20 cellular contexts compared by ENCODE assay signal in genomic region chr20:18436847-18437246, GRCh38. TPM values are rescaled to one million over a fixed set of nuclear protein-coding genes. Genes with fewer than 3 reads are reported as not detected.
DNase-seq lines count a peak whose midpoint lies in the region; TF ChIP-seq lines count a peak whose summit lies in the region.
"Had no signal": no experiment of that assay in that cellular context is flagged by ENCODE, and none has a peak within 500 bp of the region (broad histone marks: within the 10 kb centered on the region; RNA-seq: fewer than 3 reads in every experiment).

No MANE protein-coding gene starts in this region.

- no peak overlapping the region for H2AK5ac ChIP-seq in H9 (ENCODE audit: insufficient read length, low read length)
- H2AK5ac ChIP-seq in trophoblast cell (ENCODE audit: low read length): no peak overlapping the region

- H4K20me1 ChIP-seq in H9 (ENCODE audit: control insufficient read depth, insufficient read depth, insufficient read length): no peaks in the 10 kb centered on the region

- H3K9me3 Mint-ChIP-seq in H9: no peaks in the 10 kb centered on the region
- H3K9me3 Mint-ChIP-seq: activated CD4-positive, alpha-beta T cell treated with anti-CD3 and anti-CD28 coated beads, Interleukin-2, amount 10 ng/mL, durations not matched to agents 24 days and 14 days; stimulated activated naive CD8-positive, alpha-beta T cell treated with anti-CD3 and anti-CD28 coated beads, Interleukin-15, amount 100 ng/mL, for 72 hours had no signal

- H3T11ph ChIP-seq in H9 (ENCODE audit: low read length): no peak overlapping the region

- H4K8ac ChIP-seq in H9 (replicated peaks; ENCODE audit: insufficient read length, low read depth, low read length): no peak overlapping the region
- H4K8ac ChIP-seq in trophoblast cell (ENCODE audit: low read depth, low read length): no peak overlapping the region

- no peak overlapping the region for H3K56ac ChIP-seq in H9 (ENCODE audit: insufficient read length, low read depth, low read length)

- H2BK5ac ChIP-seq in H9 (ENCODE audit: insufficient read length, low read length) (no peak overlapping the region), trophoblast cell (ENCODE audit: low read depth, low read length, poor library complexity) (no peak overlapping the region)

- DNase-seq in AML-193 (lab: John Stamatoyannopoulos, UW) (peak; percentile 32 to 51), H9 (no peak), SIG-M5 (lab: John Stamatoyannopoulos, UW) (peak; percentile 8), dermis blood vessel endothelial cell (peak; percentile 8), NCI-H2227 treated with DMSO at 0.1 percent for 48 hours (lab: John Stamatoyannopoulos, UW) (no peak), colonic mucosa (no peak), trophoblast cell (no peak)
- no peak for DNase-seq in activated CD4-positive, alpha-beta T cell treated with anti-CD3 and anti-CD28 coated beads, Interleukin-2, amount 50 U/mL, for 1 hour
- DNase-seq: activated CD4-positive, alpha-beta T cell treated with anti-CD3 and anti-CD28 coated beads, Interleukin-2, amount 10 ng/mL, durations not matched to agents 24 days and 14 days; cortex of kidney; EL; kidney glomerular epithelial cell; NCI-H146; NCI-H524 treated with DMSO at 0.1 percent for 48 hours; Right ventricle myocardium superior; stimulated activated CD4-positive, alpha-beta T cell treated with anti-CD3 and anti-CD28 coated beads, Interleukin-4, amount 100 ng/mL, for 24 hours; stimulated activated naive CD8-positive, alpha-beta T cell treated with anti-CD3 and anti-CD28 coated beads, Interleukin-15, amount 100 ng/mL, for 72 hours; upper lobe of left lung had no signal

- H3K4me3 ChIP-seq in colonic mucosa (no peak overlapping the region), trophoblast cell (ENCODE audit: low read depth, low read length) (no peak overlapping the region)
- H3K4me3 ChIP-seq: breast epithelium, right atrium auricular region, upper lobe of left lung had no signal

- H3K23me2 ChIP-seq in H9 (ENCODE audit: insufficient read length, low read depth, low read length, poor library complexity, severe bottlenecking): no peaks in the 10 kb centered on the region

- no peak overlapping the region for H2BK20ac ChIP-seq in H9 (ENCODE audit: low read depth, low read length, poor library complexity, severe bottlenecking)

- H2AFZ ChIP-seq in H9 (ENCODE audit: low read length) (no peak overlapping the region), trophoblast cell (ENCODE audit: insufficient read depth, low read length, poor library complexity) (no peak overlapping the region)

- H3K18ac ChIP-seq in H9 (ENCODE audit: insufficient read length, low read depth, low read length) (no peak overlapping the region), trophoblast cell (ENCODE audit: low read length) (no peak overlapping the region)

- H4K12ac ChIP-seq in trophoblast cell (ENCODE audit: low read depth, low read length): no peak overlapping the region

- H3K4ac ChIP-seq in H9 (ENCODE audit: low read depth, low read length): no peak overlapping the region
- no peak overlapping the region for H3K4ac ChIP-seq in trophoblast cell (ENCODE audit: low read depth, low read length)

- H3K36me3 ChIP-seq in colonic mucosa (no peaks in the 10 kb centered on the region), trophoblast cell (ENCODE audit: control insufficient read depth in 1 of 2, insufficient read depth in 2 of 2, low read length in 2 of 2) (no peaks in the 10 kb centered on the region)
- H3K36me3 ChIP-seq: breast epithelium, right atrium auricular region, upper lobe of left lung had no signal

- no peaks in the 10 kb centered on the region for H3K27me3 ChIP-seq in H9 (ENCODE audit: insufficient read depth, low read length)
- no peaks in the 10 kb centered on the region for H3K27me3 ChIP-seq in colonic mucosa
- H3K27me3 ChIP-seq in trophoblast cell (ENCODE audit: insufficient read depth, low read length): no peaks in the 10 kb centered on the region
- H3K27me3 ChIP-seq: breast epithelium, right atrium auricular region, upper lobe of left lung had no signal

- H3K23ac ChIP-seq in H9 (ENCODE audit: insufficient read length, low read depth, low read length) (no peak overlapping the region), trophoblast cell (ENCODE audit: low read length) (no peak overlapping the region)

- H3K79me2 ChIP-seq in H9 (ENCODE audit: insufficient read depth, low read length) (no peaks in the 10 kb centered on the region), trophoblast cell (ENCODE audit: control insufficient read depth, insufficient read depth, low read length, poor library complexity) (no peaks in the 10 kb centered on the region)

- H3K4me2 ChIP-seq in H9 (ENCODE audit: insufficient read depth, insufficient read length, low read length): no peak overlapping the region
- H3K4me2 ChIP-seq in trophoblast cell (ENCODE audit: low read length): no peak overlapping the region

- peaks cover 0 to 6% of the 10 kb centered on the region in 2 experiments; a peak in 3 of 4 replicates for H3K4me1 Mint-ChIP-seq in H9
- H3K4me1 Mint-ChIP-seq: stimulated activated naive CD8-positive, alpha-beta T cell treated with anti-CD3 and anti-CD28 coated beads, Interleukin-15, amount 100 ng/mL, for 72 hours had no signal

- H2BK15ac ChIP-seq in H9 (ENCODE audit: low read depth, low read length): no peak overlapping the region

- intact Hi-C loops in colonic mucosa (cut with DNase I): no loop called here

- no peaks in the 10 kb centered on the region for H3K9me3 ChIP-seq in H9 (ENCODE audit: control insufficient read depth, low read depth, low read length)
- no peaks in the 10 kb centered on the region for H3K9me3 ChIP-seq in colonic mucosa
- H3K9me3 ChIP-seq in trophoblast cell (ENCODE audit: insufficient read depth, low read depth, low read length): no peaks in the 10 kb centered on the region
- H3K9me3 ChIP-seq: breast epithelium, right atrium auricular region, upper lobe of left lung had no signal

- no CpG with 5 or more reads among the region's 2 CpGs for WGBS in H9 (ENCODE audit: extremely low coverage, insufficient read length, low lambda C conversion rate)
- no CpG with 5 or more reads among the region's 2 CpGs for WGBS in trophoblast cell (ENCODE audit: extremely low coverage, insufficient coverage, insufficient read length)

- no peak overlapping the region for H3K27ac ChIP-seq in H9 (ENCODE audit: insufficient read length, low read depth, low read length)
- no peak overlapping the region for H3K27ac ChIP-seq in colonic mucosa
- H3K27ac ChIP-seq in trophoblast cell (ENCODE audit: low read depth, low read length): no peak overlapping the region
- H3K27ac ChIP-seq: breast epithelium, right atrium auricular region, upper lobe of left lung had no signal

- no peaks in the 10 kb centered on the region for H3K79me1 ChIP-seq in H9 (ENCODE audit: insufficient read depth, low read depth, low read length, poor library complexity, severe bottlenecking)
- no peaks in the 10 kb centered on the region for H3K79me1 ChIP-seq in trophoblast cell (ENCODE audit: low read length)

- H3K36me3 Mint-ChIP-seq in H9 (ENCODE audit: insufficient read depth in 1 of 3, low read depth in 3 of 3): no peaks in the 10 kb centered on the region

- H3K4me1 ChIP-seq in H9 (ENCODE audit: insufficient read depth, low read length) (no peaks in the 10 kb centered on the region), colonic mucosa (no peaks in the 10 kb centered on the region), trophoblast cell (ENCODE audit: control insufficient read depth in 1 of 2, insufficient read depth in 2 of 2, low read length in 2 of 2) (no peaks in the 10 kb centered on the region)
- H3K4me1 ChIP-seq: breast epithelium, right atrium auricular region, upper lobe of left lung had no signal

- H3K14ac ChIP-seq in H9 (ENCODE audit: insufficient read depth, low read length) (no peak overlapping the region), trophoblast cell (ENCODE audit: low read length) (no peak overlapping the region)

- no peak overlapping the region for H3K9ac ChIP-seq in H9 (ENCODE audit: extremely low read depth, insufficient read length, low read length)
- no peak overlapping the region for H3K9ac ChIP-seq in colonic mucosa (ENCODE audit: low read depth in 2 of 2, low read length in 2 of 2)
- H3K9ac ChIP-seq in trophoblast cell (ENCODE audit: low read length): no peak overlapping the region

- no peak overlapping the region for H4K91ac ChIP-seq in H9 (ENCODE audit: insufficient read length, low read depth, low read length)
- no peak overlapping the region for H4K91ac ChIP-seq in trophoblast cell (ENCODE audit: low read depth, low read length)

- H3K27me3 Mint-ChIP-seq in H9 (ENCODE audit: low read depth): no peaks in the 10 kb centered on the region
- H3K27me3 Mint-ChIP-seq: activated CD4-positive, alpha-beta T cell treated with anti-CD3 and anti-CD28 coated beads, Interleukin-2, amount 10 ng/mL, durations not matched to agents 24 days and 14 days; stimulated activated naive CD8-positive, alpha-beta T cell treated with anti-CD3 and anti-CD28 coated beads, Interleukin-15, amount 100 ng/mL, for 72 hours had no signal

- H2BK120ac ChIP-seq in H9 (ENCODE audit: low read depth, low read length, poor library complexity, severe bottlenecking) (no peak overlapping the region), trophoblast cell (ENCODE audit: insufficient read depth, low read length, poor library complexity) (no peak overlapping the region)

- no peak overlapping the region for H4K5ac ChIP-seq in H9 (ENCODE audit: insufficient read length, low read depth, low read length)

- H3K4me3 Mint-ChIP-seq in H9: no peak overlapping the region
- H3K4me3 Mint-ChIP-seq: activated CD4-positive, alpha-beta T cell treated with anti-CD3 and anti-CD28 coated beads, Interleukin-2, amount 10 ng/mL, durations not matched to agents 24 days and 14 days; stimulated activated naive CD8-positive, alpha-beta T cell treated with anti-CD3 and anti-CD28 coated beads, Interleukin-15, amount 100 ng/mL, for 72 hours had no signal

- H2BK12ac ChIP-seq in H9 (ENCODE audit: insufficient read length, low read depth, low read length) (no peak overlapping the region), trophoblast cell (ENCODE audit: low read length) (no peak overlapping the region)

- peak overlapping the region in 2 of 3 experiments; percentile 5 to 80; a peak in 3 of 7 replicates for H3K27ac Mint-ChIP-seq in H9
- H3K27ac Mint-ChIP-seq: activated CD4-positive, alpha-beta T cell treated with anti-CD3 and anti-CD28 coated beads, Interleukin-2, amount 10 ng/mL, durations not matched to agents 24 days and 14 days had no signal

- TF ChIP-seq CTCF in H9 (conservative IDR thresholded peaks at IDR 0.05) (no peak), colonic mucosa (IDR thresholded peaks at IDR 0.05) (no peak)

RNA-seq across cellular contexts. Expression of gene DZANK1, which starts 30.0 kb away (rescaled TPM):
- 9.6 and 10.5 TPM in 2 replicates for total RNA-seq in H9 (2021)
- 0.34 and 0.70 TPM in 2 replicates for total RNA-seq in dermis blood vessel endothelial cell
- 1 to 10 TPM; 1.2 to 1.4 TPM for total RNA-seq in colonic mucosa
- 1.4 TPM in 2 replicates for polyA plus RNA-seq in trophoblast cell (2013)

RNA-seq across cellular contexts. Expression of gene POLR3F, which starts 30.3 kb away (rescaled TPM):
- total RNA-seq in H9 (2021) (16.1 and 17.6 TPM in 2 replicates), dermis blood vessel endothelial cell (9.0 and 11.6 TPM in 2 replicates), colonic mucosa (1 to 10 TPM; 5.5 to 8.9 TPM)
- polyA plus RNA-seq in trophoblast cell (2013): 7.1 and 7.6 TPM in 2 replicates

Comparison
In these comparisons a context has a peak if more than half of its experiments do, and no peak if none do; other contexts are left out.
1. DNase-seq: peak in AML-193 (2 of 2), SIG-M5 (single experiment) and dermis blood vessel endothelial cell (single experiment); none in H9 (single experiment), NCI-H2227 treated with DMSO at 0.1 percent for 48 hours (single experiment), colonic mucosa (single experiment), trophoblast cell (0 of 2) and activated CD4-positive, alpha-beta T cell treated with anti-CD3 and anti-CD28 coated beads, Interleukin-2, amount 50 U/mL, for 1 hour (single experiment).